Comparison of ENCODE assay signal across 15 cellular contexts in genomic region chr22:47145883-47146282, GRCh38.
DNase-seq lines count a peak whose midpoint lies in the region; ATAC-seq and TF ChIP-seq lines count a peak whose summit lies in the region.
"Had no signal": no experiment of that assay in that cellular context is flagged by ENCODE, and none has a peak within 500 bp of the region (broad histone marks: within the 10 kb centered on the region; RNA-seq: fewer than 3 reads in every experiment).

No MANE protein-coding gene starts in this region.

- peaks cover 19% of the 10 kb centered on the region for H3K4me1 Mint-ChIP-seq in endodermal cell
- H3K4me1 Mint-ChIP-seq: B cell had no signal

- H3K27ac Mint-ChIP-seq in endodermal cell = peak overlapping the region; percentile 19
- H3K27ac Mint-ChIP-seq: B cell; CD8-positive, alpha-beta T cell had no signal

- TF ChIP-seq CTCF in endodermal cell (conservative IDR thresholded peaks at IDR 0.05) = no peak
- TF ChIP-seq CTCF in upper lobe of left lung (IDR thresholded peaks at IDR 0.05) = no peak

- H2BK5ac ChIP-seq in neuronal stem cell (ENCODE audit: low read length) = no peak overlapping the region

- H2AFZ ChIP-seq in neuronal stem cell (ENCODE audit: low read length) = no peak overlapping the region

- no peak overlapping the region for H3K14ac ChIP-seq in neuronal stem cell (ENCODE audit: low read length)

- H3K4me3 ChIP-seq in right cardiac atrium (ENCODE audit: low read length) (no peak overlapping the region), endodermal cell (ENCODE audit: low read length) (no peak overlapping the region), neuronal stem cell (ENCODE audit: low read length in 2 of 2) (no peak overlapping the region), upper lobe of left lung (no peak overlapping the region)
- H3K4me3 ChIP-seq: BLaER1 treated with 17β-estradiol and CSF1 and Interleukin-3, amounts not matched to agents 10 nM and 100 nM; GM12878; HAP-1 had no signal

- H2AK5ac ChIP-seq in neuronal stem cell (ENCODE audit: low read depth, low read length) = peak overlapping the region; percentile 13

- TF ChIP-seq POLR2A in upper lobe of left lung (IDR thresholded peaks at IDR 0.05) = no peak

- H3K27ac ChIP-seq in right cardiac atrium (ENCODE audit: low read length) (no peak overlapping the region), endodermal cell (ENCODE audit: low read depth, low read length) (no peak overlapping the region), neuronal stem cell (replicated peaks; ENCODE audit: low read length) (no peak overlapping the region), upper lobe of left lung (no peak overlapping the region)
- H3K27ac ChIP-seq: BLaER1 treated with 17β-estradiol and CSF1 and Interleukin-3, amounts not matched to agents 10 nM and 100 nM had no signal

- no peak overlapping the region for H4K91ac ChIP-seq in neuronal stem cell (ENCODE audit: low read depth, low read length, poor library complexity)

- H3K4ac ChIP-seq in neuronal stem cell (ENCODE audit: low read length) = no peak overlapping the region

- no peak overlapping the region for H2BK120ac ChIP-seq in neuronal stem cell (ENCODE audit: low read depth, low read length)

- peaks cover 2% of the 10 kb centered on the region for H3K79me1 ChIP-seq in neuronal stem cell (ENCODE audit: low read depth, low read length)

- no peaks in the 10 kb centered on the region for H3K4me1 ChIP-seq in right cardiac atrium (ENCODE audit: control insufficient read depth, insufficient read depth, low read length)
- H3K4me1 ChIP-seq in endodermal cell (ENCODE audit: control insufficient read depth, insufficient read depth, low read length) = peaks cover 6% of the 10 kb centered on the region
- H3K4me1 ChIP-seq in neuronal stem cell (ENCODE audit: control insufficient read depth in 2 of 2, insufficient read depth in 1 of 2, low read depth in 1 of 2, low read length in 2 of 2) = peaks cover 0 to 3% of the 10 kb centered on the region in 2 donors
- H3K4me1 ChIP-seq in upper lobe of left lung = peaks cover 0 to 12% (median 1%) of the 10 kb centered on the region in 4 donors
- H3K4me1 ChIP-seq: HAP-1 had no signal

- intact Hi-C loops in right cardiac atrium (cut with DNase I) (no loop called here), Right ventricle myocardium superior (cut with DNase I) (no loop called here)

- H3K9me3 Mint-ChIP-seq in endodermal cell = no peaks in the 10 kb centered on the region
- H3K9me3 Mint-ChIP-seq: CD8-positive, alpha-beta T cell had no signal

- H3K9me3 ChIP-seq in right cardiac atrium (ENCODE audit: control insufficient read depth, low read length) = no peaks in the 10 kb centered on the region
- no peaks in the 10 kb centered on the region for H3K9me3 ChIP-seq in endodermal cell (ENCODE audit: control insufficient read depth, low read length)
- no peaks in the 10 kb centered on the region for H3K9me3 ChIP-seq in neuronal stem cell (replicated peaks in 1 of 2; ENCODE audit: control insufficient read depth in 2 of 2, insufficient read depth in 1 of 2, low read depth in 1 of 2, low read length in 2 of 2)
- no peaks in the 10 kb centered on the region for H3K9me3 ChIP-seq in upper lobe of left lung
- H3K9me3 ChIP-seq: BLaER1 treated with 17β-estradiol and CSF1 and Interleukin-3, amounts not matched to agents 10 nM and 100 nM; HAP-1 had no signal

- no peak overlapping the region for H3K4me2 ChIP-seq in neuronal stem cell (ENCODE audit: insufficient read depth, low read length, poor library complexity, severe bottlenecking)
- H3K4me2 ChIP-seq: BLaER1 treated with 17β-estradiol and CSF1 and Interleukin-3, amounts not matched to agents 10 nM and 100 nM had no signal

- DNase-seq in right cardiac atrium (peak in 2 of 3 donors; percentile 18 to 32), Right ventricle myocardium superior (no peak), endodermal cell (no peak), neuronal stem cell (ENCODE audit: low spot score) (no peak), upper lobe of left lung (no peak), hepatic stellate cell (ENCODE audit: low spot score) (no peak)
- DNase-seq: CD8-positive, alpha-beta T cell; DMS 273 treated with DMSO at 0.1 percent for 48 hours; DMS53; DND-41; EL had no signal

- no peaks in the 10 kb centered on the region for H3K27me3 ChIP-seq in right cardiac atrium (ENCODE audit: control insufficient read depth, insufficient read depth)
- no peaks in the 10 kb centered on the region for H3K27me3 ChIP-seq in endodermal cell (ENCODE audit: control insufficient read depth, insufficient read depth, low read length, poor library complexity, severe bottlenecking)
- H3K27me3 ChIP-seq in neuronal stem cell (ENCODE audit: control insufficient read depth in 3 of 3, insufficient read depth in 3 of 3, low read depth in 1 of 3, low read length in 3 of 3) = no peaks in the 10 kb centered on the region
- no peaks in the 10 kb centered on the region for H3K27me3 ChIP-seq in upper lobe of left lung
- H3K27me3 ChIP-seq: BLaER1 treated with 17β-estradiol and CSF1 and Interleukin-3, amounts not matched to agents 10 nM and 100 nM had no signal

- no peak for TF ChIP-seq EP300 in upper lobe of left lung (IDR thresholded peaks at IDR 0.05)

- peak overlapping the region; percentile 40 for H3K18ac ChIP-seq in neuronal stem cell (ENCODE audit: low read length)

- WGBS in right cardiac atrium = 94% methylated on average over 20 of the region's 20 CpGs
- WGBS in endodermal cell (ENCODE audit: insufficient coverage in 1 of 2, insufficient read length in 1 of 2), 2 experiments = 94 to 95% methylated on average over 13 to 20 of the region's 20 CpGs
- WGBS in neuronal stem cell (ENCODE audit: extremely low coverage in 2 of 2, insufficient read length in 2 of 2, insufficient replicate concordance in 1 of 2), 2 donors = no CpG with 5 or more reads among the region's 20 CpGs
- 90 to 93% methylated on average over 20 of the region's 20 CpGs for WGBS in upper lobe of left lung, 2 donors

- H3K4me3 Mint-ChIP-seq in endodermal cell = no peak overlapping the region
- H3K4me3 Mint-ChIP-seq: B cell; CD8-positive, alpha-beta T cell had no signal

- ATAC-seq in right cardiac atrium (no peak), Right ventricle myocardium superior (ENCODE audit: poor library complexity) (no peak), upper lobe of left lung (ENCODE audit: low FRiP score in 2 of 2) (no peak)
- ATAC-seq: CD8-positive, alpha-beta T cell; GM12878 had no signal

- H3K9ac ChIP-seq in endodermal cell (ENCODE audit: extremely low read depth, low read length, poor library complexity, severe bottlenecking) (no peak overlapping the region), neuronal stem cell (ENCODE audit: low read depth, low read length, poor library complexity) (no peak overlapping the region)
- H3K9ac ChIP-seq: BLaER1 treated with 17β-estradiol and CSF1 and Interleukin-3, amounts not matched to agents 10 nM and 100 nM had no signal

- no peak overlapping the region for H4K8ac ChIP-seq in neuronal stem cell (ENCODE audit: low read depth, low read length)

- H3K36me3 Mint-ChIP-seq in endodermal cell (ENCODE audit: low read depth) = no peaks in the 10 kb centered on the region

- H2BK15ac ChIP-seq in neuronal stem cell (ENCODE audit: low read length) = no peak overlapping the region

- peak overlapping the region; percentile 49 for H3K23ac ChIP-seq in neuronal stem cell (ENCODE audit: low read depth, low read length, poor library complexity)

- H3K36me3 ChIP-seq in endodermal cell (ENCODE audit: control insufficient read depth, insufficient read depth, low read length) = no peaks in the 10 kb centered on the region
- no peaks in the 10 kb centered on the region for H3K36me3 ChIP-seq in neuronal stem cell (replicated peaks in 1 of 2; ENCODE audit: control insufficient read depth in 2 of 2, insufficient read depth in 2 of 2, low read length in 2 of 2)
- H3K36me3 ChIP-seq in upper lobe of left lung = no peaks in the 10 kb centered on the region
- H3K36me3 ChIP-seq: HAP-1 had no signal

- H2BK12ac ChIP-seq in neuronal stem cell (ENCODE audit: low read length) = no peak overlapping the region

- no peaks in the 10 kb centered on the region for H3K27me3 Mint-ChIP-seq in endodermal cell (ENCODE audit: insufficient read depth)
- H3K27me3 Mint-ChIP-seq: B cell had no signal

Comparison
In these comparisons a context has a peak if more than half of its experiments do, and no peak if none do; other contexts are left out.
1. DNase-seq: peak in right cardiac atrium (2 of 3); none in Right ventricle myocardium superior (single experiment), endodermal cell (single experiment), neuronal stem cell (single experiment), upper lobe of left lung (0 of 2) and hepatic stellate cell (single experiment).